ENCODE assay signal across 14 cellular contexts in the genomic region with DNA sequence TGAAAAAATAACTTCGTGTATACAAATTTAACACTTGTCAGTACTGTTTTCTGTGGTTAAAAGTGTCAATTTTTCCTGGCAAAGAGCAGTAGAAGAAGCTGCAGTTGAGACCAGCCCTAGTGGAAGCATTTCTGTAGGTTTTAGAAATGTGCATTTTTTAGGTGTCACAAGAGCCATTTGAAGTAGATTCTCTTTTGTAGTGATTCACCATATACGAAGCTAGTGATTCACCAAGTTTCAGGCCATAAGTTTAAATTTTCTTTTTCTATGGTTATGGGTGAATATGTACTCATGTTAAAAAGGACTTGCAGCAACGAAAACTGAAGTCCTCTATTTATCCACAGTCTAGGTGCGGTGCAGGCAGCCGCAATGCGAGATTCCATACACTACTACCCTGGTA. TPM values are rescaled to one million over a fixed set of nuclear protein-coding genes. Genes with fewer than 3 reads are reported as not detected.
DNase-seq lines count a peak whose midpoint lies in the region; ATAC-seq and TF ChIP-seq lines count a peak whose summit lies in the region.
"Had no signal": no experiment of that assay in that cellular context is flagged by ENCODE, and none has a peak within 500 bp of the region (broad histone marks: within the 10 kb centered on the region; RNA-seq: fewer than 3 reads in every experiment).

No MANE protein-coding gene starts in this region.

- H3K9ac ChIP-seq in subcutaneous abdominal adipose tissue (ENCODE audit: low read length in 5 of 5) (peak overlapping the region in 1 of 5 donors; percentile 1), neural progenitor cell (no peak overlapping the region)

- peaks cover 2 to 49% (median 30%) of the 10 kb centered on the region in 5 donors for H3K4me1 ChIP-seq in subcutaneous abdominal adipose tissue (ENCODE audit: control insufficient read depth in 5 of 5, insufficient read depth in 5 of 5, low read length in 5 of 5)
- no peaks in the 10 kb centered on the region for H3K4me1 ChIP-seq in neural progenitor cell
- H3K4me1 ChIP-seq: colonic mucosa had no signal

- H3K4me3 ChIP-seq in fibroblast of pulmonary artery (replicated peaks; ENCODE audit: low read depth, low read length) (peak overlapping the region; percentile 66), subcutaneous abdominal adipose tissue (ENCODE audit: low read depth in 1 of 5, low read length in 5 of 5) (peak overlapping the region in 4 of 5 donors; percentile 2 to 84 (median 23)), neural progenitor cell (no peak overlapping the region)
- H3K4me3 ChIP-seq: colonic mucosa had no signal

- H3K36me3 ChIP-seq in subcutaneous abdominal adipose tissue (ENCODE audit: control insufficient read depth in 5 of 5, insufficient read depth in 5 of 5, low read length in 5 of 5) (peaks cover 14 to 45% (median 34%) of the 10 kb centered on the region in 5 donors), neural progenitor cell (no peaks in the 10 kb centered on the region)
- H3K36me3 ChIP-seq: colonic mucosa had no signal

- H3K4me2 ChIP-seq in neural progenitor cell = no peak overlapping the region

- DNase-seq in stimulated activated naive CD8-positive, alpha-beta T cell treated with anti-CD3 and anti-CD28 coated beads, Interleukin-15, Interleukin-2, amounts not matched to agents 100 U/mL and 50 U/mL, for 24 hours = no peak
- DNase-seq in activated T-helper 1 cell treated with anti-CD3 and anti-CD28 coated beads, Interleukin-12 subunit alpha, Interleukin-12 subunit beta, Interleukin-2, Interleukin-4 antibody, amounts not matched to agents 30 ng/mL and 10 ng/mL and 1 ng/mL, durations not matched to agents 14 hours and 24 hours and 36 hours (ENCODE audit: low spot score) = no peak
- no peak for DNase-seq in fibroblast of pulmonary artery (ENCODE audit: low read depth)
- no peak for DNase-seq in neural progenitor cell (ENCODE audit: low spot score)
- DNase-seq in CD1c-positive myeloid dendritic cell (ENCODE audit: extremely low spot score) = no peak
- DNase-seq: colonic mucosa; GDM1; glutamatergic neuron; stimulated activated CD8-positive, alpha-beta memory T cell treated with anti-CD3 and anti-CD28 coated beads, Interleukin-4, amount 100 ng/mL, for 48 hours had no signal

- H3F3A ChIP-seq in neural progenitor cell (ENCODE audit: low read depth) = no peaks in the 10 kb centered on the region

- H3K4me1 Mint-ChIP-seq in stimulated activated naive CD8-positive, alpha-beta T cell treated with anti-CD3 and anti-CD28 coated beads, Interleukin-15, Interleukin-2, amounts not matched to agents 100 ng/mL and 50 ng/mL, for 24 hours (ENCODE audit: low read depth) = peaks cover 74% of the 10 kb centered on the region
- peaks cover 72% of the 10 kb centered on the region for H3K4me1 Mint-ChIP-seq in activated T-helper 1 cell treated with anti-CD3 and anti-CD28 coated beads, Interleukin-12 subunit alpha, Interleukin-12 subunit beta, Interleukin-2, Interleukin-4 antibody, amounts not matched to agents 30 ng/mL and 10 ng/mL and 1 ng/mL, durations not matched to agents 14 hours and 24 hours and 36 hours (ENCODE audit: low read depth)
- H3K4me1 Mint-ChIP-seq in neural progenitor cell = peaks cover 2% of the 10 kb centered on the region

- H3K27me3 ChIP-seq in subcutaneous abdominal adipose tissue (ENCODE audit: control insufficient read depth in 5 of 5, insufficient read depth in 4 of 5, low read length in 5 of 5) (no peaks in the 10 kb centered on the region), neural progenitor cell (peaks cover 13% of the 10 kb centered on the region)
- H3K27me3 ChIP-seq: colonic mucosa had no signal

- intact Hi-C loops in activated T-helper 1 cell treated with anti-CD3 and anti-CD28 coated beads, Interleukin-12 subunit alpha, Interleukin-12 subunit beta, Interleukin-2, Interleukin-4 antibody, amounts not matched to agents 30 ng/mL and 10 ng/mL and 1 ng/mL, durations not matched to agents 14 hours and 24 hours and 36 hours (cut with micrococcal nuclease) = loop anchor here (1.0 to 10.0 kb wide), 3 partner anchors 9 to 1897 kb away; partner anchors contain the start of genes ORMDL1, PMS1 and STAT1

- H3K36me3 Mint-ChIP-seq in stimulated activated naive CD8-positive, alpha-beta T cell treated with anti-CD3 and anti-CD28 coated beads, Interleukin-15, Interleukin-2, amounts not matched to agents 100 ng/mL and 50 ng/mL, for 24 hours (ENCODE audit: low read depth) = peaks cover 82% of the 10 kb centered on the region
- peaks cover 64% of the 10 kb centered on the region for H3K36me3 Mint-ChIP-seq in activated T-helper 1 cell treated with anti-CD3 and anti-CD28 coated beads, Interleukin-12 subunit alpha, Interleukin-12 subunit beta, Interleukin-2, Interleukin-4 antibody, amounts not matched to agents 30 ng/mL and 10 ng/mL and 1 ng/mL, durations not matched to agents 14 hours and 24 hours and 36 hours (ENCODE audit: low read depth)
- no peaks in the 10 kb centered on the region for H3K36me3 Mint-ChIP-seq in neural progenitor cell

- H3K9me3 ChIP-seq in subcutaneous abdominal adipose tissue (ENCODE audit: control insufficient read depth in 5 of 5, low read length in 5 of 5) (no peaks in the 10 kb centered on the region), neural progenitor cell (ENCODE audit: low read depth) (no peaks in the 10 kb centered on the region)
- H3K9me3 ChIP-seq: colonic mucosa had no signal

- H3K27ac Mint-ChIP-seq in stimulated activated naive CD8-positive, alpha-beta T cell treated with anti-CD3 and anti-CD28 coated beads, Interleukin-15, Interleukin-2, amounts not matched to agents 100 ng/mL and 50 ng/mL, for 24 hours = peak overlapping the region; percentile 78
- H3K27ac Mint-ChIP-seq in activated T-helper 1 cell treated with anti-CD3 and anti-CD28 coated beads, Interleukin-12 subunit alpha, Interleukin-12 subunit beta, Interleukin-2, Interleukin-4 antibody, amounts not matched to agents 30 ng/mL and 10 ng/mL and 1 ng/mL, durations not matched to agents 14 hours and 24 hours and 36 hours = peak overlapping the region; percentile 41
- no peak overlapping the region for H3K27ac Mint-ChIP-seq in neural progenitor cell

- H3K4me3 Mint-ChIP-seq in stimulated activated naive CD8-positive, alpha-beta T cell treated with anti-CD3 and anti-CD28 coated beads, Interleukin-15, Interleukin-2, amounts not matched to agents 100 ng/mL and 50 ng/mL, for 24 hours = peak overlapping the region; percentile 91
- peak overlapping the region; percentile 69 for H3K4me3 Mint-ChIP-seq in activated T-helper 1 cell treated with anti-CD3 and anti-CD28 coated beads, Interleukin-12 subunit alpha, Interleukin-12 subunit beta, Interleukin-2, Interleukin-4 antibody, amounts not matched to agents 30 ng/mL and 10 ng/mL and 1 ng/mL, durations not matched to agents 14 hours and 24 hours and 36 hours
- no peak overlapping the region for H3K4me3 Mint-ChIP-seq in neural progenitor cell

- H3K9me3 Mint-ChIP-seq in stimulated activated naive CD8-positive, alpha-beta T cell treated with anti-CD3 and anti-CD28 coated beads, Interleukin-15, Interleukin-2, amounts not matched to agents 100 ng/mL and 50 ng/mL, for 24 hours = no peaks in the 10 kb centered on the region
- no peaks in the 10 kb centered on the region for H3K9me3 Mint-ChIP-seq in activated T-helper 1 cell treated with anti-CD3 and anti-CD28 coated beads, Interleukin-12 subunit alpha, Interleukin-12 subunit beta, Interleukin-2, Interleukin-4 antibody, amounts not matched to agents 30 ng/mL and 10 ng/mL and 1 ng/mL, durations not matched to agents 14 hours and 24 hours and 36 hours
- H3K9me3 Mint-ChIP-seq in neural progenitor cell = no peaks in the 10 kb centered on the region

- TF ChIP-seq CTCF in fibroblast of pulmonary artery (IDR thresholded peaks at IDR 0.05; ENCODE audit: low read length, missing control alignments) = no peak
- TF ChIP-seq CTCF in neural progenitor cell (IDR thresholded peaks at IDR 0.05) = no peak

- ATAC-seq in stimulated activated naive CD8-positive, alpha-beta T cell treated with anti-CD3 and anti-CD28 coated beads, Interleukin-15, Interleukin-2, amounts not matched to agents 100 U/mL and 50 U/mL, for 24 hours = no peak
- no peak for ATAC-seq in GM18870 (IDR thresholded peaks at IDR 0.05; ENCODE audit: unreplicated experiment)
- ATAC-seq: left lobe of liver had no signal

- no peaks in the 10 kb centered on the region for H4K20me1 ChIP-seq in neural progenitor cell (ENCODE audit: low read depth)

- no peak overlapping the region for H2AFZ ChIP-seq in neural progenitor cell (replicated peaks)

- H3K27ac ChIP-seq in subcutaneous abdominal adipose tissue (ENCODE audit: low read depth, low read length) (peak overlapping the region; percentile 98), neural progenitor cell (no peak overlapping the region)
- H3K27ac ChIP-seq: colonic mucosa, HL-60 had no signal

- no peaks in the 10 kb centered on the region for H3K79me2 ChIP-seq in neural progenitor cell (ENCODE audit: low read depth)

- no peaks in the 10 kb centered on the region for H3K27me3 Mint-ChIP-seq in stimulated activated naive CD8-positive, alpha-beta T cell treated with anti-CD3 and anti-CD28 coated beads, Interleukin-15, Interleukin-2, amounts not matched to agents 100 ng/mL and 50 ng/mL, for 24 hours
- no peaks in the 10 kb centered on the region for H3K27me3 Mint-ChIP-seq in activated T-helper 1 cell treated with anti-CD3 and anti-CD28 coated beads, Interleukin-12 subunit alpha, Interleukin-12 subunit beta, Interleukin-2, Interleukin-4 antibody, amounts not matched to agents 30 ng/mL and 10 ng/mL and 1 ng/mL, durations not matched to agents 14 hours and 24 hours and 36 hours (ENCODE audit: insufficient read depth)
- peaks cover 5% of the 10 kb centered on the region for H3K27me3 Mint-ChIP-seq in neural progenitor cell (ENCODE audit: insufficient read depth, low read depth)

RNA-seq across cellular contexts. Expression of gene NABP1, which starts 4.2 kb away (rescaled TPM):
- 51.0 and 58.4 TPM in 2 replicates for total RNA-seq in activated T-helper 1 cell treated with anti-CD3 and anti-CD28 coated beads, Interleukin-12 subunit alpha, Interleukin-12 subunit beta, Interleukin-2, Interleukin-4 antibody, amounts not matched to agents 30 ng/mL and 10 ng/mL and 1 ng/mL, durations not matched to agents 14 hours and 24 hours and 36 hours
- total RNA-seq in neural progenitor cell (ENCODE audit: low replicate concordance) = 1.2 and 2.8 TPM in 2 replicates

Comparison
In these comparisons a context has a peak if more than half of its experiments do, and no peak if none do; other contexts are left out.
1. RNA of gene NABP1, which starts 4.2 kb away (total RNA-seq): 51.0 to 58.4 TPM in activated T-helper 1 cell treated with anti-CD3 and anti-CD28 coated beads, Interleukin-12 subunit alpha, Interleukin-12 subunit beta, Interleukin-2, Interleukin-4 antibody, amounts not matched to agents 30 ng/mL and 10 ng/mL and 1 ng/mL, durations not matched to agents 14 hours and 24 hours and 36 hours; 1.2 to 2.8 TPM in neural progenitor cell; every median in the first group is over 10 times any median in the second.